In the genomic region with DNA sequence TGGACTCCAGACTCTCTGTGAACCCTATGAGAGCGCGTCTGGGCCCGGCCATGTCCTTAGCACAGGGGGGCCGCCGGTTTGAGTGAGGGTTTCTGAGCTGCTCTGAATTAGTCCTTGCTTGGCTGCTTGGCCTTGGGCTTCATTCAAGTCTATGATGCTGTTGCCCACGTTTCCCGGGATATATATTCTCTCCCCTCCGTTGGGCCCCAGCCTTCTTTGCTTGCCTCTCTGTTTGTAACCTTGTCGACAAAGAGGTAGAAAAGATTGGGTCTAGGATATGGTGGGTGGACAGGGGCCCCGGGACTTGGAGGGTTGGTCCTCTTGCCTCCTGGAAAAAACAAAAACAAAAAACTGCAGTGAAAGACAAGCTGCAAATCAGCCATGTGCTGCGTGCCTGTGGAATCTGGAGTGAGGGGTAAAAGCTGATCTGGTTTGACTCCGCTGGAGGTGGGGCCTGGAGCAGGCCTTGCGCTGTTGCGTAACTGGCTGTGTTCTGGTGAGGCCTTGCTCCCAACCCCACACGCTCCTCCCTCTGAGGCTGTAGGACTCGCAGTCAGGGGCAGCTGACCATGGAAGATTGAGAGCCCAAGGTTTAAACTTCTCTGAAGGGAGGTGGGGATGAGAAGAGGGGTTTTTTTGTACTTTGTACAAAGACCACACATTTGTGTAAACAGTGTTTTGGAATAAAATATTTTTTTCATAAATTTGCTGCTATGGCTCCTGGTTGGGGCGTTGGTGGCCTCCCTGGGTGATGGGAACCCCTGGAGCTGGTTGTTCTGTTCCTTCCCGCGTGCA, we compare ENCODE assay signal across 8 cellular contexts. TPM values are rescaled to one million over a fixed set of nuclear protein-coding genes. Genes with fewer than 3 reads are reported as not detected.
DNase-seq lines count a peak whose midpoint lies in the region; ATAC-seq, FAIRE-seq and TF ChIP-seq lines count a peak whose summit lies in the region.

No MANE protein-coding gene starts in this region.

- peak overlapping the region; percentile 73 for H3K4me2 ChIP-seq in smooth muscle cell

- peak overlapping the region; percentile 65 to 76 (median 74) for H3K4me3 Mint-ChIP-seq in brain

- no peaks in the 10 kb centered on the region for H3K27me3 Mint-ChIP-seq in brain

- H3K9me3 ChIP-seq in kidney (ENCODE audit: control insufficient read depth in 1 of 2, low read length in 2 of 2) (no peaks in the 10 kb centered on the region), smooth muscle cell (replicated peaks; ENCODE audit: low read depth) (no peaks in the 10 kb centered on the region)

- peaks cover 27% of the 10 kb centered on the region for H4K20me1 ChIP-seq in smooth muscle cell (ENCODE audit: low read depth)

- H3K4me3 ChIP-seq in kidney (ENCODE audit: low read length in 2 of 2) (peak overlapping the region in 1 of 2 donors; percentile 25), smooth muscle cell (no peak overlapping the region)

- TF ChIP-seq CTCF in brain (conservative IDR thresholded peaks at IDR 0.05) (no peak), kidney (IDR thresholded peaks at IDR 0.05; ENCODE audit: borderline replicate concordance, extremely low read depth, insufficient read depth) (no peak), smooth muscle cell (IDR thresholded peaks at IDR 0.05; ENCODE audit: borderline replicate concordance, insufficient read depth, poor library complexity, severe bottlenecking) (no peak)

- peaks cover 16 to 31% of the 10 kb centered on the region in 2 donors for H3K4me1 ChIP-seq in kidney (ENCODE audit: control insufficient read depth in 1 of 2, insufficient read depth in 1 of 2, low read depth in 1 of 2, low read length in 2 of 2)
- peaks cover 18% of the 10 kb centered on the region for H3K4me1 ChIP-seq in smooth muscle cell (ENCODE audit: low read depth)

- peak; percentile 77 for DNase-seq in ELR (ENCODE audit: low read depth)
- DNase-seq in NCI-H2227 (lab: John Stamatoyannopoulos, UW; ENCODE audit: unreplicated experiment) = peak; percentile 64
- peak; percentile 97 for DNase-seq in kidney
- peak; percentile 48 for DNase-seq in smooth muscle cell (lab: John Stamatoyannopoulos, UW; ENCODE audit: unreplicated experiment)
- no peak for DNase-seq in NCI-H2081 treated with DMSO at 0.1 percent for 48 hours (lab: John Stamatoyannopoulos, UW)
- no peak for DNase-seq in stimulated activated naive CD4-positive, alpha-beta T cell treated with Interleukin-2 at 50 U/mL for 16 hours (lab: John Stamatoyannopoulos, UW)

- peaks cover 10% of the 10 kb centered on the region for H3K36me3 Mint-ChIP-seq in brain

- ATAC-seq in GM21576 (IDR thresholded peaks at IDR 0.05; ENCODE audit: unreplicated experiment) = no peak

- no peak overlapping the region for H2AFZ ChIP-seq in smooth muscle cell (ENCODE audit: low read depth)

- H3K36me3 ChIP-seq in kidney (ENCODE audit: control insufficient read depth in 1 of 2, insufficient read depth in 2 of 2, low read length in 2 of 2) (peaks cover 16 to 32% of the 10 kb centered on the region in 2 donors), smooth muscle cell (ENCODE audit: low read depth) (peaks cover 6% of the 10 kb centered on the region)

- peak overlapping the region; percentile 93 to 95 for H3K27ac ChIP-seq in kidney (ENCODE audit: low read depth in 2 of 2, low read length in 2 of 2)
- peak overlapping the region; percentile 64 for H3K27ac ChIP-seq in smooth muscle cell (ENCODE audit: low read depth)

- peaks cover 19% of the 10 kb centered on the region for H3F3A ChIP-seq in smooth muscle cell (ENCODE audit: low read depth)

- H3K27me3 ChIP-seq in smooth muscle cell (ENCODE audit: low read depth) = no peaks in the 10 kb centered on the region

- FAIRE-seq in kidney (lab: Jason Lieb, UNC) = peak; percentile 70

- no peaks in the 10 kb centered on the region for H3K79me2 ChIP-seq in smooth muscle cell (ENCODE audit: low read depth)

- peaks cover 0 to 2% (median 0%) of the 10 kb centered on the region in 5 experiments for H3K9me3 Mint-ChIP-seq in brain

- peak overlapping the region; percentile 89 to 99 (median 95) for H3K27ac Mint-ChIP-seq in brain

- WGBS in smooth muscle cell (ENCODE audit: low lambda C conversion rate) = 55% methylated on average over 19 of the region's 19 CpGs

- H3K9ac ChIP-seq in kidney (ENCODE audit: low read length in 2 of 2) (peak overlapping the region in 1 of 2 donors; percentile 71), smooth muscle cell (ENCODE audit: low read depth) (no peak overlapping the region)

- intact Hi-C loops in kidney (cut with DNase I) = no loop called here

- peaks cover 38% of the 10 kb centered on the region for H3K4me1 Mint-ChIP-seq in brain

RNA-seq across cellular contexts. Expression of a gene that starts 23.1 kb away (rescaled TPM):
- polyA plus RNA-seq in brain (ENCODE audit: insufficient read depth, low read depth, low replicate concordance) (8.5 TPM), kidney (ENCODE audit: insufficient read depth, low read depth, low replicate concordance) (11.5 TPM), smooth muscle cell (3.2 and 6.3 TPM in 2 replicates)
- total RNA-seq in kidney (47.9 TPM), smooth muscle cell (1.7 and 2.6 TPM in 2 replicates)

RNA-seq across cellular contexts. Expression of a gene that starts 35.2 kb away (rescaled TPM):
- 27.0 TPM for polyA plus RNA-seq in brain (ENCODE audit: insufficient read depth, low read depth, low replicate concordance)
- total RNA-seq in kidney = 68.0 TPM
- polyA plus RNA-seq in kidney (ENCODE audit: insufficient read depth, low read depth, low replicate concordance) = 20.4 TPM
- total RNA-seq in smooth muscle cell = 10.7 and 29.3 TPM in 2 replicates
- polyA plus RNA-seq in smooth muscle cell = 12.4 and 15.0 TPM in 2 replicates

Comparison
In these comparisons a context has a peak if more than half of its experiments do, and no peak if none do; other contexts are left out.
1. DNase-seq: peak in ELR (single experiment), NCI-H2227 (single experiment), kidney (single experiment) and smooth muscle cell (single experiment); none in NCI-H2081 treated with DMSO at 0.1 percent for 48 hours (single experiment) and stimulated activated naive CD4-positive, alpha-beta T cell treated with Interleukin-2 at 50 U/mL for 16 hours (single experiment).